In the genomic region with DNA sequence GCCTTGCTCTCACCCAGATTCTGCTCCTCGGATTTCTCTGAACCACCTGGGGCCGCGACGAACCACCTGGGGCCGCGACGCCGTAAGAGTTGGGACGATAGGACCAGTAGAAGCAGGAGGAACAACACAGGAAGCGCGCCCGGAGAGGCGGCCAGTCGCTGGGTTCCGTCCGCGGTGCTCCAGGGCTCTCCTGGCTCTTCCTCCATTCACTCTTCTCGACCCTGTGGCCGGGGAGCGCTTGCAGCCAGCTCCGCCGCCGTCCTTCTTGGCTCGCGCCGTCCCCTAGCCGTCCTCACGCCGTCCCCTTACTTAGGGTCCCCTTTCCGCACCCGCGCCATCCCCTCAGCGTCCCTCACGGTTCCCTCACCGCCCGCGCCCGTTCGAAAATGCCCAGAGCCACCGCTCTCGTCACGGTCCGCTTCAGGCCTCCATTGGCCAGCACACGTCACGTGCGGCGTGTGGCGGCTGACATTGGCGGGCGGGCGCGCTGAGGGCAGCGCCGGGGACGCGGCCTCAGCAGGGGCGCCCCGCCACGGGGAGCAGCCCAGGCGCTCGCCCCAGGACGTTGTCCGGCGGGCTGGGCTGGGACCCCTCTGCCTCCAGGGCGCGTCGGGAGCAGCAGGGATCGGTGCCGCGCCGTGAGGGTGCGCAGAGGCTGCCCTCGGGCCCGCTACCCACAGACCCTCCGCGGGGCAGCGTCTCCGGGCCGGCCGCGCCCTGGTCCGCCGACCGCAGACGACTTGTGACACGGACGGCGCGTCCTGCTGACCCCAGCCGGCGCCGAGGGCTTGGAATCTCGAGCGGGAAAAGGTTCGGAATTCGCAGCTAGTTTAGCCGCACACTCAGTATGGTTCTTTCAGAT, we compare ENCODE assay signal across 8 cellular contexts. TPM values are rescaled to one million over a fixed set of nuclear protein-coding genes. Genes with fewer than 3 reads are reported as not detected.
DNase-seq lines count a peak whose midpoint lies in the region; ATAC-seq and TF ChIP-seq lines count a peak whose summit lies in the region.

No MANE protein-coding gene starts in this region.

- H3K4me1 ChIP-seq in HUES6 (ENCODE audit: control insufficient read depth, insufficient read depth, low read length) = 0 out of 2 replicates have a peak, but pooled peaks cover 2% of the 10 kb centered on the region
- H3K4me1 ChIP-seq in PC-9 (replicated peaks; ENCODE audit: insufficient read depth) = peaks cover 8% of the 10 kb centered on the region; the same call in 1 of the 2 replicates

- peak overlapping the region; percentile 97 for H3K4me2 ChIP-seq in PC-9

- ATAC-seq in GM21447 (IDR thresholded peaks at IDR 0.05; ENCODE audit: unreplicated experiment) (peak; percentile 96), natural killer cell (peak; percentile 98 to 99 (median 99))

- CTCF ChIA-PET in PC-9 (lab: Charles Lee) = no interaction called here

- peak overlapping the region; percentile 97 for H2AFZ ChIP-seq in PC-9

- H3K9me3 ChIP-seq in HUES6 (ENCODE audit: control insufficient read depth, insufficient read depth, low read depth, low read length) = peaks cover 22% of the 10 kb centered on the region
- H3K9me3 ChIP-seq in PC-9 (ENCODE audit: insufficient read depth, low read depth) = no peaks in the 10 kb centered on the region

- H3K4me3 ChIP-seq in HUES6 (ENCODE audit: low read depth, low read length) (peak overlapping the region; percentile 81), PC-9 (peak overlapping the region; percentile 64)

- no peaks in the 10 kb centered on the region for H3K9me2 ChIP-seq in PC-9 (ENCODE audit: insufficient read depth)

- no peaks in the 10 kb centered on the region for H3F3A ChIP-seq in PC-9 (ENCODE audit: insufficient read depth, low read depth)

- peaks cover 0 to 7% of the 10 kb centered on the region in 2 donors for H3K27me3 Mint-ChIP-seq in natural killer cell (ENCODE audit: low read depth in 2 of 2)

- peak overlapping the region; percentile 93 for H3K9ac ChIP-seq in HUES6 (ENCODE audit: low read length)

- H3K27ac Mint-ChIP-seq in natural killer cell = peak overlapping the region; percentile 82 to 97

- peaks cover 8 to 24% of the 10 kb centered on the region in 2 donors for H3K4me1 Mint-ChIP-seq in natural killer cell

- TSS peak; percentile 86 for BruUV-seq in PC-9 (replicated peaks; lab: Mats Ljungman, UMichigan)

- H3K36me3 ChIP-seq in HUES6 (ENCODE audit: control insufficient read depth, insufficient read depth, low read length) (no peaks in the 10 kb centered on the region), PC-9 (ENCODE audit: low read depth) (no peaks in the 10 kb centered on the region)

- H3K27ac ChIP-seq in HUES6 (ENCODE audit: low read depth, low read length) = peak overlapping the region; percentile 65; the same call in 1 of the 2 replicates
- H3K27ac ChIP-seq in PC-9 = no peak overlapping the region

- no peaks in the 10 kb centered on the region for H4K20me1 ChIP-seq in PC-9 (ENCODE audit: insufficient read depth)

- H3K36me3 Mint-ChIP-seq in natural killer cell = no peaks in the 10 kb centered on the region

- H3K79me2 ChIP-seq in PC-9 (ENCODE audit: low read depth) = 0 out of 2 replicates have a peak, but pooled peaks cover 9% of the 10 kb centered on the region

- DNase-seq in DMS114 treated with DMSO at 0.1 percent for 48 hours (lab: John Stamatoyannopoulos, UW; ENCODE audit: unreplicated experiment) = peak; percentile 66
- DNase-seq in PC-9 = peak; percentile 71 to 83
- peak; percentile 59 for DNase-seq in activated T-helper 1 cell treated with Interleukin-2 at 50 U/mL for 16 hours (ENCODE audit: low read depth)
- DNase-seq in fibroblast of peridontal ligament (ENCODE audit: extremely low read depth) = peak; percentile 73
- DNase-seq in natural killer cell = peak; percentile 82
- peak; percentile 80 for DNase-seq in stimulated activated naive CD4-positive, alpha-beta T cell treated with Interleukin-2 at 50 U/mL for 16 hours (lab: John Stamatoyannopoulos, UW)

- H3K27me3 ChIP-seq in HUES6 (ENCODE audit: control insufficient read depth, insufficient read depth, low read length) (peaks cover 13% of the 10 kb centered on the region), PC-9 (ENCODE audit: insufficient read depth, low read depth) (no peaks in the 10 kb centered on the region)

- POLR2A ChIA-PET in PC-9 (lab: Charles Lee; ENCODE audit: unreplicated experiment) = no interaction called here

- no peaks in the 10 kb centered on the region for H3K9me3 Mint-ChIP-seq in natural killer cell

- intact Hi-C loops in PC-9 (cut with micrococcal nuclease; ENCODE audit: unreplicated experiment) = no loop called here
- intact Hi-C loops in natural killer cell (cut with micrococcal nuclease) = loop anchor here (10.0 kb wide), 1 partner anchor 844 kb away; no protein-coding TSS in a partner anchor

- peak overlapping the region; percentile 97 for H3K4me3 Mint-ChIP-seq in natural killer cell

- TF ChIP-seq CTCF in PC-9 (conservative IDR thresholded peaks at IDR 0.05) (no peak), natural killer cell (IDR thresholded peaks at IDR 0.05) (no peak)

RNA-seq across cellular contexts. Expression of gene PTPDC1, which starts 53.7 kb away (rescaled TPM):
- total RNA-seq in PC-9 (2021) (6.5 and 7.4 TPM in 2 replicates), natural killer cell (1 to 10 TPM; 2.8 to 3.9 (median 3.4) TPM)
